1 cellular context compared by ENCODE assay signal in the genomic region with DNA sequence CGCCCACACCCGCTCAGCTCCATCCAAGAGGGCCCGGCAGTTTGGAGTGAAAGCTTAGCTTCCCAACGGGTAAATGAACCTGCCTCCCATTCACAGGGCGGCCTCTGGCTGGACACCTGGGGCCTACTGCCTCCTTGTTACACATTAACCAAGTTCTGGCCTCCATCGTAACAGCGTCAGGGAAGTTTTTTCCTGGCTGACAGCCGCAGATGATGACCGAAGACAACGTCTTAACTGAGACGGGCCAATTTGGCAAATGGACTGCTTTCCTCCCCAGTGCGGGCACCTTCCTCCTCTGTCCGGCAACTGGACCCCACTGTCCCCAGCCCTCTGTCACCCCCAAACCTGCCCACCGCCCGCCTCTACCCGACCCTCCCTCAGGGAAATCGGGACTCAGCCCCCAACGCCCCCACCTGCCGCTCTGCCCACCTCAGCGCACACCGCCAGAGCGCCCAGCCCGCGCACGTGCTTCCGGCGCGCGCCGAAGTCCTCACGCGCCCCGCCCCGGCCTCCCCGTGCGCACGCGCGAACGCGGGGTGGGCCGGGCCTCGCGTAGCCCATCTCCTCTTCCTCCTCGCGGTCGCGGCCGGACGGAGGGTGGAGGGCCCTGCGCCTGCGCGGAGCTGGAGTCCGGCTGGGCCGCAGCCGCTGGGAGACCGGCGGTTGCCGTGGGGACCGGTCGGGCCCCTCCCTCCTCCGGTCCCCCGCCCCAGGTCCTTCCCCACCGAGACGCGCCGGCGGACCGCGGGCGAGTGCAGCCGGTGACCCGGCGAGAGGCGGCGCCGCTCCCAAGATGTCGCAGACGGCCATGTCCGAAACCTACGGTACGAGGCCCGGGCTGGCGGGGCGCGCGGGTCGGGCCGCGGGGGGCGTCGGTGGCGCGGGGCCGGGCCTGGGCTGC.
TF ChIP-seq lines count a peak whose summit lies in the region.

A gene with protein sequence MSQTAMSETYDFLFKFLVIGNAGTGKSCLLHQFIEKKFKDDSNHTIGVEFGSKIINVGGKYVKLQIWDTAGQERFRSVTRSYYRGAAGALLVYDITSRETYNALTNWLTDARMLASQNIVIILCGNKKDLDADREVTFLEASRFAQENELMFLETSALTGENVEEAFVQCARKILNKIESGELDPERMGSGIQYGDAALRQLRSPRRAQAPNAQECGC (plus strand): TSS at position 565 of the 901 bp plus-strand sequence. CDS start 229 bp downstream, at position 794.

TF ChIP-seq in HepG2, 621 proteins besides CTCF, POLR2A, EP300 and RAD21 (continued from another document and continues in another):
- TF ChIP-seq, protein P1, sequence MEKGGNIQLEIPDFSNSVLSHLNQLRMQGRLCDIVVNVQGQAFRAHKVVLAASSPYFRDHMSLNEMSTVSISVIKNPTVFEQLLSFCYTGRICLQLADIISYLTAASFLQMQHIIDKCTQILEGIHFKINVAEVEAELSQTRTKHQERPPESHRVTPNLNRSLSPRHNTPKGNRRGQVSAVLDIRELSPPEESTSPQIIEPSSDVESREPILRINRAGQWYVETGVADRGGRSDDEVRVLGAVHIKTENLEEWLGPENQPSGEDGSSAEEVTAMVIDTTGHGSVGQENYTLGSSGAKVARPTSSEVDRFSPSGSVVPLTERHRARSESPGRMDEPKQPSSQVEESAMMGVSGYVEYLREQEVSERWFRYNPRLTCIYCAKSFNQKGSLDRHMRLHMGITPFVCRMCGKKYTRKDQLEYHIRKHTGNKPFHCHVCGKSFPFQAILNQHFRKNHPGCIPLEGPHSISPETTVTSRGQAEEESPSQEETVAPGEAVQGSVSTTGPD (CRISPR knock-in tag; IDR thresholded peaks at IDR 0.05), result no peak
- no peak for TF ChIP-seq ZNF296 (CRISPR knock-in tag; conservative IDR thresholded peaks at IDR 0.05)
- peak; percentile 90 for TF ChIP-seq ZNF253 (CRISPR knock-in tag; IDR thresholded peaks at IDR 0.05; ENCODE audit: borderline replicate concordance)
- 0 out of 2 replicates have a peak, but pooled peaks have one; percentile 40 for TF ChIP-seq ZNF569 (CRISPR knock-in tag; IDR thresholded peaks at IDR 0.05; ENCODE audit: borderline replicate concordance)
- no peak for TF ChIP-seq MAFG (CRISPR knock-in tag; IDR thresholded peaks at IDR 0.05)
- TF ChIP-seq, protein P2, sequence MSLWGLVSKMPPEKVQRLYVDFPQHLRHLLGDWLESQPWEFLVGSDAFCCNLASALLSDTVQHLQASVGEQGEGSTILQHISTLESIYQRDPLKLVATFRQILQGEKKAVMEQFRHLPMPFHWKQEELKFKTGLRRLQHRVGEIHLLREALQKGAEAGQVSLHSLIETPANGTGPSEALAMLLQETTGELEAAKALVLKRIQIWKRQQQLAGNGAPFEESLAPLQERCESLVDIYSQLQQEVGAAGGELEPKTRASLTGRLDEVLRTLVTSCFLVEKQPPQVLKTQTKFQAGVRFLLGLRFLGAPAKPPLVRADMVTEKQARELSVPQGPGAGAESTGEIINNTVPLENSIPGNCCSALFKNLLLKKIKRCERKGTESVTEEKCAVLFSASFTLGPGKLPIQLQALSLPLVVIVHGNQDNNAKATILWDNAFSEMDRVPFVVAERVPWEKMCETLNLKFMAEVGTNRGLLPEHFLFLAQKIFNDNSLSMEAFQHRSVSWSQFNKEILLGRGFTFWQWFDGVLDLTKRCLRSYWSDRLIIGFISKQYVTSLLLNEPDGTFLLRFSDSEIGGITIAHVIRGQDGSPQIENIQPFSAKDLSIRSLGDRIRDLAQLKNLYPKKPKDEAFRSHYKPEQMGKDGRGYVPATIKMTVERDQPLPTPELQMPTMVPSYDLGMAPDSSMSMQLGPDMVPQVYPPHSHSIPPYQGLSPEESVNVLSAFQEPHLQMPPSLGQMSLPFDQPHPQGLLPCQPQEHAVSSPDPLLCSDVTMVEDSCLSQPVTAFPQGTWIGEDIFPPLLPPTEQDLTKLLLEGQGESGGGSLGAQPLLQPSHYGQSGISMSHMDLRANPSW (CRISPR knock-in tag; IDR thresholded peaks at IDR 0.05; ENCODE audit: borderline replicate concordance), result peak; percentile 56; the same call in 1 of the 2 replicates
- peak; percentile 58 for TF ChIP-seq KDM2A (CRISPR knock-in tag; IDR thresholded peaks at IDR 0.05; ENCODE audit: borderline replicate concordance, low read depth)
- TF ChIP-seq TGIF2 (CRISPR knock-in tag; IDR thresholded peaks at IDR 0.05), result 0 out of 2 replicates have a peak, but pooled peaks have one; percentile 43
- TF ChIP-seq, protein P3, sequence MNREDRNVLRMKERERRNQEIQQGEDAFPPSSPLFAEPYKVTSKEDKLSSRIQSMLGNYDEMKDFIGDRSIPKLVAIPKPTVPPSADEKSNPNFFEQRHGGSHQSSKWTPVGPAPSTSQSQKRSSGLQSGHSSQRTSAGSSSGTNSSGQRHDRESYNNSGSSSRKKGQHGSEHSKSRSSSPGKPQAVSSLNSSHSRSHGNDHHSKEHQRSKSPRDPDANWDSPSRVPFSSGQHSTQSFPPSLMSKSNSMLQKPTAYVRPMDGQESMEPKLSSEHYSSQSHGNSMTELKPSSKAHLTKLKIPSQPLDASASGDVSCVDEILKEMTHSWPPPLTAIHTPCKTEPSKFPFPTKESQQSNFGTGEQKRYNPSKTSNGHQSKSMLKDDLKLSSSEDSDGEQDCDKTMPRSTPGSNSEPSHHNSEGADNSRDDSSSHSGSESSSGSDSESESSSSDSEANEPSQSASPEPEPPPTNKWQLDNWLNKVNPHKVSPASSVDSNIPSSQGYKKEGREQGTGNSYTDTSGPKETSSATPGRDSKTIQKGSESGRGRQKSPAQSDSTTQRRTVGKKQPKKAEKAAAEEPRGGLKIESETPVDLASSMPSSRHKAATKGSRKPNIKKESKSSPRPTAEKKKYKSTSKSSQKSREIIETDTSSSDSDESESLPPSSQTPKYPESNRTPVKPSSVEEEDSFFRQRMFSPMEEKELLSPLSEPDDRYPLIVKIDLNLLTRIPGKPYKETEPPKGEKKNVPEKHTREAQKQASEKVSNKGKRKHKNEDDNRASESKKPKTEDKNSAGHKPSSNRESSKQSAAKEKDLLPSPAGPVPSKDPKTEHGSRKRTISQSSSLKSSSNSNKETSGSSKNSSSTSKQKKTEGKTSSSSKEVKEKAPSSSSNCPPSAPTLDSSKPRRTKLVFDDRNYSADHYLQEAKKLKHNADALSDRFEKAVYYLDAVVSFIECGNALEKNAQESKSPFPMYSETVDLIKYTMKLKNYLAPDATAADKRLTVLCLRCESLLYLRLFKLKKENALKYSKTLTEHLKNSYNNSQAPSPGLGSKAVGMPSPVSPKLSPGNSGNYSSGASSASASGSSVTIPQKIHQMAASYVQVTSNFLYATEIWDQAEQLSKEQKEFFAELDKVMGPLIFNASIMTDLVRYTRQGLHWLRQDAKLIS (CRISPR knock-in tag; IDR thresholded peaks at IDR 0.05), result no peak
- TF ChIP-seq ZMYM4 (CRISPR knock-in tag; IDR thresholded peaks at IDR 0.05), result peak; percentile 85
- no peak for TF ChIP-seq ZNF672 (CRISPR knock-in tag; IDR thresholded peaks at IDR 0.05)
- TF ChIP-seq BRCA1 (CRISPR knock-in tag; IDR thresholded peaks at IDR 0.05), result no peak
- peak; percentile 14; the same call in 1 of the 2 replicates for TF ChIP-seq HDAC2 (CRISPR knock-in tag; IDR thresholded peaks at IDR 0.05)
- TF ChIP-seq, protein P4, sequence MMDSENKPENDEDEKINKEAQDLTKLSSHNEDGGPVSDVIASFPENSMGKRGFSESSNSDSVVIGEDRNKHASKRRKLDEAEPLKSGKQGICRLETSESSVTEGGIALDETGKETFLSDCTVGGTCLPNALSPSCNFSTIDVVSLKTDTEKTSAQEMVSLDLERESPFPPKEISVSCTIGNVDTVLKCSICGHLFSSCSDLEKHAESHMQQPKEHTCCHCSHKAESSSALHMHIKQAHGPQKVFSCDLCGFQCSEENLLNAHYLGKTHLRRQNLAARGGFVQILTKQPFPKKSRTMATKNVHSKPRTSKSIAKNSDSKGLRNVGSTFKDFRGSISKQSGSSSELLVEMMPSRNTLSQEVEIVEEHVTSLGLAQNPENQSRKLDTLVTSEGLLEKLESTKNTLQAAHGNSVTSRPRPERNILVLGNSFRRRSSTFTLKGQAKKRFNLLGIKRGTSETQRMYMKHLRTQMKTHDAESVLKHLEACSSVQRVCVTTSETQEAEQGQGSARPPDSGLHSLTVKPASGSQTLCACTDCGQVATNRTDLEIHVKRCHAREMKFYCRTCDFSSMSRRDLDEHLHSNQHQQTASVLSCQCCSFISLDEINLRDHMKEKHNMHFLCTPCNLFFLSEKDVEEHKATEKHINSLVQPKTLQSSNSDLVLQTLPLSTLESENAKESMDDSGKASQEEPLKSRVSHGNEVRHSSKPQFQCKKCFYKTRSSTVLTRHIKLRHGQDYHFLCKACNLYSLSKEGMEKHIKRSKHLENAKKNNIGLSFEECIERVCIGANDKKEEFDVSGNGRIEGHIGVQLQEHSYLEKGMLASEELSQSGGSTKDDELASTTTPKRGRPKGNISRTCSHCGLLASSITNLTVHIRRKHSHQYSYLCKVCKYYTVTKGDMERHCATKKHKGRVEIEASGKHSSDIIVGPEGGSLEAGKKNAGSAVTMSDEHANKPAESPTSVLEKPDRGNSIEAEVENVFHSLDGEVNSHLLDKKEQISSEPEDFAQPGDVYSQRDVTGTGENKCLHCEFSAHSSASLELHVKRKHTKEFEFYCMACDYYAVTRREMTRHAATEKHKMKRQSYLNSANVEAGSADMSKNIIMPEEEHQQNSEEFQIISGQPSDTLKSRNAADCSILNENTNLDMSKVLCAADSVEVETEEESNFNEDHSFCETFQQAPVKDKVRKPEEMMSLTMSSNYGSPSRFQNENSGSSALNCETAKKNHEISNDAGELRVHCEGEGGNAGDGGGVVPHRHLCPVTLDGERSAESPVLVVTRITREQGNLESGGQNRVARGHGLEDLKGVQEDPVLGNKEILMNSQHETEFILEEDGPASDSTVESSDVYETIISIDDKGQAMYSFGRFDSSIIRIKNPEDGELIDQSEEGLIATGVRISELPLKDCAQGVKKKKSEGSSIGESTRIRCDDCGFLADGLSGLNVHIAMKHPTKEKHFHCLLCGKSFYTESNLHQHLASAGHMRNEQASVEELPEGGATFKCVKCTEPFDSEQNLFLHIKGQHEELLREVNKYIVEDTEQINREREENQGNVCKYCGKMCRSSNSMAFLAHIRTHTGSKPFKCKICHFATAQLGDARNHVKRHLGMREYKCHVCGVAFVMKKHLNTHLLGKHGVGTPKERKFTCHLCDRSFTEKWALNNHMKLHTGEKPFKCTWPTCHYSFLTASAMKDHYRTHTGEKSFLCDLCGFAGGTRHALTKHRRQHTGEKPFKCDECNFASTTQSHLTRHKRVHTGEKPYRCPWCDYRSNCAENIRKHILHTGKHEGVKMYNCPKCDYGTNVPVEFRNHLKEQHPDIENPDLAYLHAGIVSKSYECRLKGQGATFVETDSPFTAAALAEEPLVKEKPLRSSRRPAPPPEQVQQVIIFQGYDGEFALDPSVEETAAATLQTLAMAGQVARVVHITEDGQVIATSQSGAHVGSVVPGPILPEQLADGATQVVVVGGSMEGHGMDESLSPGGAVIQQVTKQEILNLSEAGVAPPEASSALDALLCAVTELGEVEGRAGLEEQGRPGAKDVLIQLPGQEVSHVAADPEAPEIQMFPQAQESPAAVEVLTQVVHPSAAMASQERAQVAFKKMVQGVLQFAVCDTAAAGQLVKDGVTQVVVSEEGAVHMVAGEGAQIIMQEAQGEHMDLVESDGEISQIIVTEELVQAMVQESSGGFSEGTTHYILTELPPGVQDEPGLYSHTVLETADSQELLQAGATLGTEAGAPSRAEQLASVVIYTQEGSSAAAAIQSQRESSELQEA (CRISPR knock-in tag; IDR thresholded peaks at IDR 0.05; ENCODE audit: not compliant biosample characterization), result peak; percentile 76
- no peak for TF ChIP-seq MBD4 (IDR thresholded peaks at IDR 0.05; ENCODE audit: borderline replicate concordance, low read length)
- no peak for TF ChIP-seq EHMT2 (IDR thresholded peaks at IDR 0.05; ENCODE audit: borderline replicate concordance, low read depth, low read length)
- TF ChIP-seq ZFP37 (CRISPR knock-in tag; IDR thresholded peaks at IDR 0.05; ENCODE audit: borderline replicate concordance), result no peak
- peak; percentile 32; the same call in 1 of the 2 replicates for TF ChIP-seq NCOR1 (IDR thresholded peaks at IDR 0.05; ENCODE audit: borderline replicate concordance, low read length)
- TF ChIP-seq, protein P5, sequence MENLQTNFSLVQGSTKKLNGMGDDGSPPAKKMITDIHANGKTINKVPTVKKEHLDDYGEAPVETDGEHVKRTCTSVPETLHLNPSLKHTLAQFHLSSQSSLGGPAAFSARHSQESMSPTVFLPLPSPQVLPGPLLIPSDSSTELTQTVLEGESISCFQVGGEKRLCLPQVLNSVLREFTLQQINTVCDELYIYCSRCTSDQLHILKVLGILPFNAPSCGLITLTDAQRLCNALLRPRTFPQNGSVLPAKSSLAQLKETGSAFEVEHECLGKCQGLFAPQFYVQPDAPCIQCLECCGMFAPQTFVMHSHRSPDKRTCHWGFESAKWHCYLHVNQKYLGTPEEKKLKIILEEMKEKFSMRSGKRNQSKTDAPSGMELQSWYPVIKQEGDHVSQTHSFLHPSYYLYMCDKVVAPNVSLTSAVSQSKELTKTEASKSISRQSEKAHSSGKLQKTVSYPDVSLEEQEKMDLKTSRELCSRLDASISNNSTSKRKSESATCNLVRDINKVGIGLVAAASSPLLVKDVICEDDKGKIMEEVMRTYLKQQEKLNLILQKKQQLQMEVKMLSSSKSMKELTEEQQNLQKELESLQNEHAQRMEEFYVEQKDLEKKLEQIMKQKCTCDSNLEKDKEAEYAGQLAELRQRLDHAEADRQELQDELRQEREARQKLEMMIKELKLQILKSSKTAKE (CRISPR knock-in tag; IDR thresholded peaks at IDR 0.05; ENCODE audit: borderline replicate concordance), result 0 out of 2 replicates have a peak, but pooled peaks have one; percentile 27
- TF ChIP-seq SUZ12 (IDR thresholded peaks at IDR 0.05; ENCODE audit: low read depth, low read length), result no peak
- TF ChIP-seq PLRG1 (conservative IDR thresholded peaks at IDR 0.05), result no peak
- TF ChIP-seq FIP1L1 (IDR thresholded peaks at IDR 0.05; ENCODE audit: borderline replicate concordance, insufficient read depth, low read depth, low read length), result no peak
- TF ChIP-seq ZNF383 (CRISPR knock-in tag; IDR thresholded peaks at IDR 0.05; ENCODE audit: borderline replicate concordance), result no peak
- TF ChIP-seq ZNF343 (CRISPR knock-in tag; IDR thresholded peaks at IDR 0.05), result no peak; the same call in 1 of the 2 replicates
- TF ChIP-seq CBX1 (IDR thresholded peaks at IDR 0.05; ENCODE audit: low read depth), result no peak
- no peak for TF ChIP-seq ATM (IDR thresholded peaks at IDR 0.05; ENCODE audit: borderline replicate concordance)
- no peak for TF ChIP-seq GPN1 (CRISPR knock-in tag; IDR thresholded peaks at IDR 0.05; ENCODE audit: borderline replicate concordance)
- no peak for TF ChIP-seq ZNF282 (IDR thresholded peaks at IDR 0.05; ENCODE audit: partially characterized antibody)
- TF ChIP-seq ELF3 (CRISPR knock-in tag; IDR thresholded peaks at IDR 0.05), result peak; percentile 93
- no peak for TF ChIP-seq NFE2L1 (CRISPR knock-in tag; IDR thresholded peaks at IDR 0.05; ENCODE audit: borderline replicate concordance)
- 0 out of 2 replicates have a peak, but pooled peaks have one; percentile 24 for TF ChIP-seq ZKSCAN8 (CRISPR knock-in tag; IDR thresholded peaks at IDR 0.05; ENCODE audit: borderline replicate concordance)
- peak; percentile 87 for TF ChIP-seq ZBTB38 (CRISPR knock-in tag; IDR thresholded peaks at IDR 0.05)
- peak; percentile 57; the same call in 1 of the 2 replicates for TF ChIP-seq PHF8 (CRISPR knock-in tag; IDR thresholded peaks at IDR 0.05)
- TF ChIP-seq FOXP1 (IDR thresholded peaks at IDR 0.05), result no peak
- TF ChIP-seq FOXP1 (CRISPR knock-in tag; IDR thresholded peaks at IDR 0.05), result no peak
- TF ChIP-seq CC2D1A (CRISPR knock-in tag; IDR thresholded peaks at IDR 0.05), result no peak
